ENCODE assay signal across 7 cellular contexts in genomic region chr10:128150551-128150950, GRCh38. TPM values are rescaled to one million over a fixed set of nuclear protein-coding genes. Genes with fewer than 3 reads are reported as not detected.
A peak's percentile ranks its signal among the peaks of the same experiment; 100 is the strongest.
DNase-seq lines count a peak whose midpoint lies in the region; ATAC-seq and TF ChIP-seq lines count a peak whose summit lies in the region.

No MANE protein-coding gene starts in this region.

- TF ChIP-seq CTCF in GM23338 (conservative IDR thresholded peaks at IDR 0.05; ENCODE audit: low read depth in 2 of 2) = no peak
- TF ChIP-seq CTCF in fibroblast of the aortic adventitia (IDR thresholded peaks at IDR 0.05; ENCODE audit: insufficient read depth, low read length) = no peak
- TF ChIP-seq CTCF in gastrocnemius medialis (IDR thresholded peaks at IDR 0.05 in 4 of 5, conservative IDR thresholded peaks at IDR 0.05 in 1 of 5) = no peak
- TF ChIP-seq CTCF in endothelial cell (IDR thresholded peaks at IDR 0.05; ENCODE audit: unreplicated experiment) = no peak

- H3K9me3 Mint-ChIP-seq in GM23338 (no peaks in the 10 kb centered on the region; the same call in 2 of the 3 replicates), T-cell (peaks cover 0 to under 1% (median 0%) of the 10 kb centered on the region in 3 donors), endothelial cell (ENCODE audit: unreplicated experiment) (no peaks in the 10 kb centered on the region)

- no peak overlapping the region for H3K27ac Mint-ChIP-seq in GM23338
- H3K27ac Mint-ChIP-seq in T-cell = no peak overlapping the region
- H3K27ac Mint-ChIP-seq in endothelial cell (ENCODE audit: unreplicated experiment) = no peak overlapping the region

- ATAC-seq in GM23338 (peak; percentile 28), T-cell (replicated peaks in 1 of 4) (no peak), gastrocnemius medialis (no peak)

- H3K9me3 ChIP-seq in gastrocnemius medialis (no peaks in the 10 kb centered on the region), SJCRH30 (replicated peaks) (no peaks in the 10 kb centered on the region)

- in situ Hi-C loops in gastrocnemius medialis (cut with MboI; ENCODE audit: low sequenced_read_pairs in 4 of 4) = no loop called here

- no peak for TF ChIP-seq POLR2A in gastrocnemius medialis (IDR thresholded peaks at IDR 0.05)

- H3K36me3 ChIP-seq in GM23338 (ENCODE audit: insufficient read depth) = no peaks in the 10 kb centered on the region
- no peaks in the 10 kb centered on the region for H3K36me3 ChIP-seq in gastrocnemius medialis
- H3K36me3 ChIP-seq in SJCRH30 = no peaks in the 10 kb centered on the region

- H3K4me1 ChIP-seq in GM23338 (ENCODE audit: insufficient read depth) (peaks cover 3% of the 10 kb centered on the region; the same call in 1 of the 2 replicates), gastrocnemius medialis (no peaks in the 10 kb centered on the region), SJCRH30 (no peaks in the 10 kb centered on the region)

- 0 out of 2 replicates have a peak, but pooled peaks cover 2% of the 10 kb centered on the region for H3F3A ChIP-seq in GM23338 (replicated peaks; ENCODE audit: low read depth)

- H3K27me3 ChIP-seq in GM23338 (ENCODE audit: insufficient read depth) = peaks cover 19% of the 10 kb centered on the region
- H3K27me3 ChIP-seq in gastrocnemius medialis = peaks cover 0 to 17% (median 6%) of the 10 kb centered on the region in 3 donors
- H3K27me3 ChIP-seq in SJCRH30 = no peaks in the 10 kb centered on the region

- H3K27me3 Mint-ChIP-seq in GM23338 (ENCODE audit: insufficient read depth, low read depth, poor library complexity) (peaks cover 11% of the 10 kb centered on the region), T-cell (peaks cover 0 to 1% of the 10 kb centered on the region in 2 donors), endothelial cell (ENCODE audit: unreplicated experiment) (peaks cover 4% of the 10 kb centered on the region)

- CTCF ChIA-PET in T-cell (lab: Charles Lee) = interaction anchor here (0.6 to 2.0 kb wide), 14 partner anchors 23 to 115 kb away, joined by 3 to 7 read pairs (median 3); no protein-coding TSS in a partner anchor

- H2AFZ ChIP-seq in GM23338 = peak overlapping the region; percentile 95

- H3K4me2 ChIP-seq in GM23338 = peak overlapping the region; percentile 84

- intact Hi-C loops in gastrocnemius medialis (cut with DNase I; ENCODE audit: low total_unique reads) = loop anchor here (2.0 kb wide), 1 partner anchor 72 kb away; no protein-coding TSS in a partner anchor

- H3K4me3 Mint-ChIP-seq in GM23338 (peak overlapping the region; percentile 67), T-cell (peak overlapping the region; percentile 61 to 68 (median 62)), endothelial cell (ENCODE audit: unreplicated experiment) (no peak overlapping the region)

- H3K4me1 Mint-ChIP-seq in GM23338 (peaks cover 10% of the 10 kb centered on the region), T-cell (peaks cover 0 to 12% (median 3%) of the 10 kb centered on the region in 3 donors), endothelial cell (ENCODE audit: unreplicated experiment) (peaks cover 9% of the 10 kb centered on the region)

- H3K4me3 ChIP-seq in GM23338 (peak overlapping the region; percentile 74), fibroblast of the aortic adventitia (ENCODE audit: low read depth, low read length) (peak overlapping the region; percentile 73), gastrocnemius medialis (peak overlapping the region; percentile 24 to 47 (median 36)), SJCRH30 (no peak overlapping the region)

- POLR2A ChIA-PET in T-cell (lab: Charles Lee) = no interaction called here

- DNase-seq in GM23338 (ENCODE audit: low spot score) (peak; percentile 26), T-cell (no peak), fibroblast of the aortic adventitia (ENCODE audit: low read depth) (no peak), gastrocnemius medialis (no peak), hypothalamus (lab: John Stamatoyannopoulos, UW) (no peak), SJCRH30 (no peak), endothelial cell (ENCODE audit: low spot score) (no peak)

- H3K9me2 ChIP-seq in GM23338 (ENCODE audit: insufficient read depth) = no peaks in the 10 kb centered on the region; the same call in 1 of the 2 replicates

- H3K27ac ChIP-seq in GM23338 (ENCODE audit: low read depth) (no peak overlapping the region), gastrocnemius medialis (no peak overlapping the region), SJCRH30 (no peak overlapping the region)

- no peaks in the 10 kb centered on the region for H3K79me2 ChIP-seq in GM23338 (replicated peaks; ENCODE audit: insufficient read depth)

- H3K36me3 Mint-ChIP-seq in GM23338 (ENCODE audit: low read depth) (no peaks in the 10 kb centered on the region), T-cell (no peaks in the 10 kb centered on the region), endothelial cell (ENCODE audit: low read depth, unreplicated experiment) (no peaks in the 10 kb centered on the region)

- no peaks in the 10 kb centered on the region for H4K20me1 ChIP-seq in GM23338 (replicated peaks; ENCODE audit: insufficient read depth)

TF ChIP-seq in GM23338, 12 proteins besides CTCF, POLR2A, EP300 and RAD21 (continues in another document):
- no peak for TF ChIP-seq NANOG (IDR thresholded peaks at IDR 0.05; ENCODE audit: borderline replicate concordance)
- TF ChIP-seq POLR2AphosphoS5 (IDR thresholded peaks at IDR 0.05; ENCODE audit: low read depth) = no peak
- no peak for TF ChIP-seq ETS1 (IDR thresholded peaks at IDR 0.05)
- TF ChIP-seq ZNF114 (CRISPR knock-in tag; IDR thresholded peaks at IDR 0.05) = no peak
- TF ChIP-seq CREB1 (CRISPR knock-in tag; IDR thresholded peaks at IDR 0.05; ENCODE audit: low read depth) = no peak
- TF ChIP-seq EZH2 (IDR thresholded peaks at IDR 0.05; ENCODE audit: low read depth, unreplicated experiment) = no peak
- TF ChIP-seq ZNF331 (CRISPR knock-in tag; IDR thresholded peaks at IDR 0.05; ENCODE audit: low read depth) = no peak
- TF ChIP-seq REST (IDR thresholded peaks at IDR 0.05; ENCODE audit: unreplicated experiment) = no peak
- TF ChIP-seq EZH2phosphoT487 (IDR thresholded peaks at IDR 0.05; ENCODE audit: unreplicated experiment) = no peak
- no peak for TF ChIP-seq JUNB (IDR thresholded peaks at IDR 0.05; ENCODE audit: unreplicated experiment)

RNA-seq across cellular contexts. Expression of gene MKI67, which starts 24.3 kb away (rescaled TPM):
- total RNA-seq in GM23338 (2014; rRNA removed; shearing (Covaris generic)) = 51.3 and 58.0 TPM in 2 replicates
- polyA plus RNA-seq in GM23338 (2016; fragmentation: Nextera tagmentation; extraction: Ambion mirVana) = 88.7 and 103 TPM in 2 replicates
- total RNA-seq in T-cell = 1 to 10 TPM in 4 of 5 donors, under 1 TPM in 1; 0.70 to 8.6 (median 1.8) TPM
- 1.6 and 38.7 TPM in 2 replicates for total RNA-seq in fibroblast of the aortic adventitia (ENCODE audit: low replicate concordance)
- 1 to 10 TPM in 1 of 4 donors, under 1 TPM in 2, not detected in 1; 0.25 to 1.4 (median 0.65) TPM for total RNA-seq in gastrocnemius medialis
- 84.9 and 90.0 TPM in 2 replicates for total RNA-seq in SJCRH30 (2014; rRNA removed; shearing (Covaris generic))
- total RNA-seq in endothelial cell (ENCODE audit: unreplicated experiment) = 19.7 TPM
